ENCODE assay signal across 10 cellular contexts in genomic region chr11:111921831-111922230, GRCh38. TPM values are rescaled to one million over a fixed set of nuclear protein-coding genes. Genes with fewer than 3 reads are reported as not detected.
"Had no signal": no experiment of that assay in that cellular context is flagged by ENCODE, and none has a peak within 500 bp of the region (broad histone marks: within the 10 kb centered on the region; RNA-seq: fewer than 3 reads in every experiment).

No MANE protein-coding gene starts in this region.

RNA-seq across cellular contexts. Expression of gene C11orf52, which starts 3.1 kb away (rescaled TPM):
- total RNA-seq: activated CD4-positive, alpha-beta T cell treated with anti-CD3 and anti-CD28 coated beads for 36 hours; activated CD8-positive, alpha-beta T cell treated with anti-CD3 and anti-CD28 coated beads, Interleukin-2, amount 10 ng/mL, durations not matched to agents 7 days and 5 days; activated naive CD8-positive, alpha-beta T cell treated with anti-CD3 and anti-CD28 coated beads, Interleukin-2, amount 10 ng/mL, durations not matched to agents 7 days and 5 days; activated T-helper 2 cell treated with anti-CD3 and anti-CD28 coated beads, Interferon-gamma antibody, Interleukin-2, Interleukin-4, amounts not matched to agents 10 μg/mL and 5 μg/mL and 100 μg/mL, durations not matched to agents 14 hours and 24 hours and 36 hours; M059J; SJSA1; T-cell; T-helper 17 cell had no signal

RNA-seq across cellular contexts. Expression of gene HSPB2, which starts 9.3 kb away (rescaled TPM):
- total RNA-seq: activated CD4-positive, alpha-beta T cell treated with anti-CD3 and anti-CD28 coated beads for 36 hours; activated CD4-positive, alpha-beta T cell treated with anti-CD3 and anti-CD28 coated beads, Interleukin-2, amount 10 ng/mL, durations not matched to agents 7 days and 5 days; activated CD8-positive, alpha-beta T cell treated with anti-CD3 and anti-CD28 coated beads, Interleukin-2, amount 10 ng/mL, durations not matched to agents 7 days and 5 days; activated T-helper 2 cell treated with anti-CD3 and anti-CD28 coated beads, Interferon-gamma antibody, Interleukin-2, Interleukin-4, amounts not matched to agents 10 μg/mL and 5 μg/mL and 100 μg/mL, durations not matched to agents 14 hours and 24 hours and 36 hours; M059J; PC-3; SJSA1; T-cell; T-helper 17 cell had no signal

RNA-seq across cellular contexts. Expression of gene CRYAB, which starts 10.3 kb away (rescaled TPM):
- total RNA-seq: activated CD4-positive, alpha-beta T cell treated with anti-CD3 and anti-CD28 coated beads for 36 hours; activated CD4-positive, alpha-beta T cell treated with anti-CD3 and anti-CD28 coated beads, Interleukin-2, amount 10 ng/mL, durations not matched to agents 7 days and 5 days; activated CD8-positive, alpha-beta T cell treated with anti-CD3 and anti-CD28 coated beads, Interleukin-2, amount 10 ng/mL, durations not matched to agents 7 days and 5 days; activated naive CD8-positive, alpha-beta T cell treated with anti-CD3 and anti-CD28 coated beads, Interleukin-2, amount 10 ng/mL, durations not matched to agents 7 days and 5 days; activated T-helper 2 cell treated with anti-CD3 and anti-CD28 coated beads, Interferon-gamma antibody, Interleukin-2, Interleukin-4, amounts not matched to agents 10 μg/mL and 5 μg/mL and 100 μg/mL, durations not matched to agents 14 hours and 24 hours and 36 hours; PC-3; T-helper 17 cell had no signal
